Comparison of ENCODE assay signal across 27 cellular contexts in the genomic region with DNA sequence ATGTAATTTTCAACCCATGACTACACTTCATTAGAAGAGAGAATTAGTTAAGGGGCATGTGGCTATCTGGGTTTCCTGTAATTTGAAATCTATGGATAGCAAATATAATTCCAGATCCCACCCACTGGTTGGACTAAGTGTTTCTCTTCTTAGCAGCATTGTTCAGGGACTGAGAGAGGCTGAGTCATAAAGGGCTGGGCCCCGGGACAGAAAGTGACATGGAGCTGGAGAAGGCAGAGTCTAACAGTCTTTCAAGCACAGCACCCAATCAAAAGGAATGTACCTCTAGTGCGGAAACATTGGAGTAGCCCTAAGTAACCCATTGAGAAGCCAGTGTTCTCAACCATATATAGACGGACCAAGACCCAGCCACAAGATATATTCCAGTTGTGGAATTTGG.
"Had no signal": no experiment of that assay in that cellular context is flagged by ENCODE, and none has a peak within 500 bp of the region (broad histone marks: within the 10 kb centered on the region; RNA-seq: fewer than 3 reads in every experiment).

No MANE protein-coding gene starts in this region.

- H3K36me3 ChIP-seq: ascending aorta, breast epithelium, cardiac muscle cell, colonic mucosa, esophagus squamous epithelium, WERI-Rb-1 had no signal

- H3K4me1 ChIP-seq: ascending aorta, breast epithelium, colonic mucosa, esophagus squamous epithelium had no signal

- H3K27me3 ChIP-seq: ascending aorta, breast epithelium, cardiac muscle cell, colonic mucosa had no signal

- DNase-seq: activated B cell treated with CpG ODN at 0.5 μM for 24 hours; activated CD4-positive, alpha-beta T cell treated with anti-CD3 and anti-CD28 coated beads for 48 hours; activated CD4-positive, alpha-beta T cell treated with anti-CD3 and anti-CD28 coated beads, Interleukin-2, amount 50 U/mL, for 1 hour; activated CD4-positive, alpha-beta T cell treated with anti-CD3 and anti-CD28 coated beads, Interleukin-2, amount 50 U/mL, for 48 hours; activated CD8-positive, alpha-beta memory T cell treated with anti-CD3 and anti-CD28 coated beads for 24 hours; activated CD8-positive, alpha-beta T cell treated with anti-CD3 and anti-CD28 coated beads for 36 hours; activated effector memory CD4-positive, alpha-beta T cell treated with Interleukin-2 at 50 U/mL for 16 hours; activated gamma-delta T cell treated with Interleukin-2 at 50 U/mL for 16 hours; activated naive CD4-positive, alpha-beta T cell treated with anti-CD3 and anti-CD28 coated beads for 36 hours; activated naive CD8-positive, alpha-beta T cell treated with anti-CD3 and anti-CD28 coated beads for 36 hours; activated naive CD8-positive, alpha-beta T cell treated with anti-CD3 and anti-CD28 coated beads, Interleukin-2, amount 50 U/mL, for 24 hours; activated T-cell treated with anti-CD3 and anti-CD28 coated beads, Interleukin-2, amount 50 U/mL, for 4 hours; central memory CD4-positive, alpha-beta T cell; cerebellar nuclear complex; colonic mucosa; effector CD8-positive, alpha-beta T cell; esophagus squamous epithelium; head of caudate nucleus; T-helper 17 cell; T1000; WERI-Rb-1 had no signal

- H3K4me3 ChIP-seq: ascending aorta, breast epithelium, cardiac muscle cell, colonic mucosa, esophagus squamous epithelium had no signal

- H3K27ac ChIP-seq: ascending aorta, breast epithelium, cardiac muscle cell, colonic mucosa, epithelial cell of prostate, esophagus squamous epithelium, WERI-Rb-1 had no signal

- ATAC-seq: activated CD4-positive, CD25-positive, alpha-beta regulatory T cell treated with anti-CD3 and anti-CD28 coated beads, Interleukin-2, amount 50 U/mL, for 24 hours; activated CD8-positive, alpha-beta T cell treated with anti-CD3 and anti-CD28 coated beads for 36 hours; activated naive CD8-positive, alpha-beta T cell treated with anti-CD3 and anti-CD28 coated beads, Interleukin-2, amount 50 U/mL, for 24 hours; activated T-cell treated with anti-CD3 and anti-CD28 coated beads, Interleukin-2, amount 50 U/mL, for 4 hours; activated T-helper 17 cell treated with anti-CD3 and anti-CD28 coated beads, Interleukin-2, amount 50 U/mL, for 72 hours; T-helper 17 cell had no signal

- H3K9me3 ChIP-seq: ascending aorta, breast epithelium, colonic mucosa, esophagus squamous epithelium had no signal
